In the genomic region with DNA sequence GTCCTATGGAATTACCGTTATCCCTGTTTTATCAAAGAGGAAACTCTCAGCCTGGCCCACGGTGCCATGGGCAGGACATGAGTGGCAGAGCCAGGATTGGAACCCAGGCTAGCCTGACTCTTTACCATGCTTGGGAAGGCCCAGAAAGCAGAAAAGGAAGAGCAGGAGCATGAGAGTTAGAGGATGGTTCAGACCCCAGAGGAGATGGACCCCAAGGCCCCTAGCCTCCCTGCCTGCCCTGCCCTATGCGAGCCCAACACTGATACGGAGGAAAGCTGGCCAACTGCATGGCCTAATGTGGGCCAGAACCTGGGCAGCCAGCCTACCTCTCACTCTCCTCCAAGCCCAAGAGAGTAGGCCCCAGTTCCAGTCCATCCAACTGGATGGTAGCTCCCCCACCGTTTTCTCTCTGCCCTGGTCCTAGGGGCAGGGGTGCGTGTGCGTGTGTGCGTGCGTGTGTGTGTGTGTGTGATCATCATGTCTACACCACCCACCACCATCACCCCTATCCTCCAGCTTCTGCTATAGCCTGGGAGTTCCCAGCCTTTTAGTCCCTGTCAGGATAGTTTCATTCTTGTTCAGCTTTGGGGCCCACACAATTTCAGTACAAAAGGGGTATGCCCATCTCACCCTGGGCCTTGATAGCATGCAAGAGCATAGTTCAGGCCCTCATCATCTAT, we compare ENCODE assay signal across 8 cellular contexts. TPM values are rescaled to one million over a fixed set of nuclear protein-coding genes. Genes with fewer than 3 reads are reported as not detected.
DNase-seq lines count a peak whose midpoint lies in the region; ATAC-seq and TF ChIP-seq lines count a peak whose summit lies in the region.

No MANE protein-coding gene starts in this region.

- H3K4me1 Mint-ChIP-seq in HFFc6 (ENCODE audit: low read depth), result peaks cover 55% of the 10 kb centered on the region

- peak overlapping the region in 3 of 4 donors; percentile 24 to 60 (median 39) for H3K27ac ChIP-seq in body of pancreas
- H3K27ac ChIP-seq in rectal smooth muscle tissue (ENCODE audit: low read depth, low read length), result peak overlapping the region; percentile 71

- H3K9me3 ChIP-seq in body of pancreas (no peaks in the 10 kb centered on the region), BE2C (no peaks in the 10 kb centered on the region)

- intact Hi-C loops in body of pancreas (cut with DNase I), result loop anchor here (2.0 kb wide), 1 partner anchor 33 kb away; no protein-coding TSS in a partner anchor

- H3K36me3 ChIP-seq in body of pancreas (replicated peaks in 1 of 2; ENCODE audit: insufficient read depth in 1 of 2, low read depth in 2 of 2) (no peaks in the 10 kb centered on the region), rectal smooth muscle tissue (ENCODE audit: control insufficient read depth, insufficient read depth, low read length) (no peaks in the 10 kb centered on the region), BE2C (no peaks in the 10 kb centered on the region)

- no peaks in the 10 kb centered on the region; the same call in 1 of the 2 replicates for H3K36me3 Mint-ChIP-seq in HFFc6 (ENCODE audit: low read depth)

- no peak for TF ChIP-seq CTCF in HFFc6 (IDR thresholded peaks at IDR 0.05)
- no peak for TF ChIP-seq CTCF in body of pancreas (IDR thresholded peaks at IDR 0.05)
- TF ChIP-seq CTCF in BE2C (IDR thresholded peaks at IDR 0.05; ENCODE audit: low read depth, low read length), result no peak

- 77 to 91% methylated on average over 7 to 9 of the region's 9 CpGs for WGBS in body of pancreas, 2 donors

- H3K9ac ChIP-seq in rectal smooth muscle tissue (ENCODE audit: low read length), result no peak overlapping the region

- no peak overlapping the region for H3K4me3 Mint-ChIP-seq in HFFc6

- H3K4me3 ChIP-seq in body of pancreas (no peak overlapping the region), rectal smooth muscle tissue (ENCODE audit: low read length) (no peak overlapping the region), BE2C (ENCODE audit: low read depth, low read length) (no peak overlapping the region)

- H3K27me3 ChIP-seq in body of pancreas, result no peaks in the 10 kb centered on the region
- no peaks in the 10 kb centered on the region for H3K27me3 ChIP-seq in rectal smooth muscle tissue (ENCODE audit: control insufficient read depth, insufficient read depth, low read length)
- no peaks in the 10 kb centered on the region for H3K27me3 ChIP-seq in BE2C

- no peak for TF ChIP-seq POLR2A in body of pancreas (IDR thresholded peaks at IDR 0.05)

- H3K9me3 Mint-ChIP-seq in HFFc6, result no peaks in the 10 kb centered on the region

- DNase-seq in CD1c-positive myeloid dendritic cell (ENCODE audit: extremely low spot score) (peak; percentile 59), HFFc6 (no peak), body of pancreas (no peak), AG20443 (ENCODE audit: low spot score) (no peak), BE2C (no peak)

- H3K27ac Mint-ChIP-seq in HFFc6, result peak overlapping the region; percentile 99

- peaks cover 6% of the 10 kb centered on the region for H3K27me3 Mint-ChIP-seq in HFFc6 (ENCODE audit: insufficient read depth)

- no peak for ATAC-seq in body of pancreas
- no peak for ATAC-seq in GM21529 (IDR thresholded peaks at IDR 0.05; ENCODE audit: unreplicated experiment)
- no peak for ATAC-seq in HG03354 (IDR thresholded peaks at IDR 0.05; ENCODE audit: poor library complexity, severe bottlenecking, unreplicated experiment)

- peaks cover 21% of the 10 kb centered on the region for H3K4me1 ChIP-seq in body of pancreas
- H3K4me1 ChIP-seq in rectal smooth muscle tissue (ENCODE audit: control insufficient read depth, insufficient read depth, low read length), result peaks cover 18% of the 10 kb centered on the region
- peaks cover 11% of the 10 kb centered on the region for H3K4me1 ChIP-seq in BE2C

RNA-seq across cellular contexts. Expression of a gene that starts 15.4 kb away (rescaled TPM):
- total RNA-seq in HFFc6 (2021; fragmentation: NEBNext Ultra II Directional; extraction: Animal tissue kit (Norgen Biotek cat#: 25700)), result 1 to 10 TPM; 1.4 to 3.1 (median 2.2) TPM
- 1 to 10 TPM in 1 of 2 donors, under 1 TPM in 1; 0.99 to 4.7 TPM for total RNA-seq in body of pancreas
- 66.0 TPM for polyA plus RNA-seq in BE2C (2012; ENCODE audit: insufficient read depth, insufficient read length, low read depth)

RNA-seq across cellular contexts. Expression of a gene that starts 16.9 kb away (rescaled TPM):
- 1,000 to 10,000 TPM; 1,238 to 1,664 (median 1,535) TPM for total RNA-seq in HFFc6 (2021; fragmentation: NEBNext Ultra II Directional; extraction: Animal tissue kit (Norgen Biotek cat#: 25700))
- 100 to 1,000 TPM; 152 to 186 TPM for total RNA-seq in body of pancreas
- 312 TPM for polyA plus RNA-seq in BE2C (2012; ENCODE audit: insufficient read depth, insufficient read length, low read depth)

RNA-seq across cellular contexts. Expression of a gene that starts 36.7 kb away (rescaled TPM):
- total RNA-seq in HFFc6 (2021; fragmentation: NEBNext Ultra II Directional; extraction: Animal tissue kit (Norgen Biotek cat#: 25700)), result not detected
- 10 to 100 TPM; 31.3 to 66.7 TPM for total RNA-seq in body of pancreas
- polyA plus RNA-seq in BE2C (2012; ENCODE audit: insufficient read depth, insufficient read length, low read depth), result 0.62 TPM

RNA-seq across cellular contexts. Expression of a gene that starts 43.1 kb away (rescaled TPM):
- total RNA-seq in HFFc6 (2021; fragmentation: NEBNext Ultra II Directional; extraction: Animal tissue kit (Norgen Biotek cat#: 25700)), result 10 to 100 TPM; 48.5 to 73.6 (median 62.5) TPM
- 10 to 100 TPM; 44.2 to 47.5 TPM for total RNA-seq in body of pancreas
- polyA plus RNA-seq in BE2C (2012; ENCODE audit: insufficient read depth, insufficient read length, low read depth), result 192 TPM

RNA-seq across cellular contexts. Expression of a gene that starts 44.0 kb away (rescaled TPM):
- 10 to 100 TPM; 31.6 to 36.0 (median 32.9) TPM for total RNA-seq in HFFc6 (2021; fragmentation: NEBNext Ultra II Directional; extraction: Animal tissue kit (Norgen Biotek cat#: 25700))
- total RNA-seq in body of pancreas, result 10 to 100 TPM; 16.5 to 16.9 TPM
- polyA plus RNA-seq in BE2C (2012; ENCODE audit: insufficient read depth, insufficient read length, low read depth), result 49.7 TPM

Comparison
In these comparisons a context has a peak if more than half of its experiments do, and no peak if none do; other contexts are left out.
1. RNA of a gene that starts 16.9 kb away (total RNA-seq): 1,238 to 1,664 TPM in HFFc6; 152 to 186 TPM in body of pancreas; every median in the first group is over 4 times any median in the second.
2. RNA of a gene that starts 36.7 kb away (total RNA-seq): 31.3 to 66.7 TPM in body of pancreas; not detected in HFFc6; every median in the first group is over 10 times any median in the second.